ENCODE assay signal across 8 cellular contexts in the genomic region with DNA sequence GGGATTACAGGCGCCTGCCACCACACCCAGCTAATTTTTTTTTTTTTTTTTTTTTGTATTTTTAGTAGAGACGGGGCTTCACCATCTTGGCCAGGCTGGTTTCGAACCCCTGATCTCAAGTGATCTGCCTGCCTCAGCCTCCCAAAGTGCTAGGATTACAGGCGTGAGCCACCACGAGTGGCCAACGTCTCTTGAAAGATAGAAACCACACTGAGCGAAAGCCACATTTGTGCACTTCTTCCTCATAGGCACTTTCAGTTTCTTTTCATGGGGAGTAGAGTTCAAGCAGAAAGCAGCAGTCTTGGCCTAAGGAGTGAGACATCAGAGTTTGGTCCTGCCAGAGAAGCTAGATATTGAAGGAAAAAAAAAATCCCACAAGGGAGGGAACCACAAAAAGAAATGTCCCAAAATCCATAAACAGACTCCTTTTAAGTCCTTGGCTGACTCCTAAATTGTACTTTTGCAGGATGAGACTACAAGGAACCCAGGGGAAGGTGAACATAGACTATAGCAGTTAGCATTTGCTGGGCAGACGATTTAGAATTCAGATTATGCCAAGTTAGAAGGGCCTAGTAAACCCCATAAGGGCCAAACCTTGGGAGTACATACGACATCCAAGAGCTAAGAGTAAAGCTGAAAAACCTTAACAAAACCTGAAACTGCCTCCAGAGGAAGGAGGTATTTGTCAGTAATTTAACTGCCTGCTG. TPM values are rescaled to one million over a fixed set of nuclear protein-coding genes. Genes with fewer than 3 reads are reported as not detected.
A peak's percentile ranks its signal among the peaks of the same experiment; 100 is the strongest.
DNase-seq lines count a peak whose midpoint lies in the region; ATAC-seq and TF ChIP-seq lines count a peak whose summit lies in the region.

No MANE protein-coding gene starts in this region.

- H3K9me3 Mint-ChIP-seq in activated CD4-positive, alpha-beta T cell treated with anti-CD3 and anti-CD28 coated beads, Interleukin-2, amount 10 ng/mL, durations not matched to agents 24 days and 14 days, result peaks cover 7% of the 10 kb centered on the region

- no peak for TF ChIP-seq CTCF in gastroesophageal sphincter (IDR thresholded peaks at IDR 0.05)

- no peaks in the 10 kb centered on the region for H3K27me3 Mint-ChIP-seq in activated CD4-positive, alpha-beta T cell treated with anti-CD3 and anti-CD28 coated beads, Interleukin-2, amount 10 ng/mL, durations not matched to agents 24 days and 14 days

- H3K27ac ChIP-seq in gastroesophageal sphincter, result no peak overlapping the region

- peaks cover 15% of the 10 kb centered on the region for H3K4me1 Mint-ChIP-seq in activated CD4-positive, alpha-beta T cell treated with anti-CD3 and anti-CD28 coated beads, Interleukin-2, amount 10 ng/mL, durations not matched to agents 24 days and 14 days

- no peak overlapping the region for H3K4me3 ChIP-seq in gastroesophageal sphincter

- TF ChIP-seq POLR2A in gastroesophageal sphincter (IDR thresholded peaks at IDR 0.05), result no peak

- intact Hi-C loops in activated CD4-positive, alpha-beta T cell treated with anti-CD3 and anti-CD28 coated beads, Interleukin-2, amount 10 ng/mL, durations not matched to agents 24 days and 14 days (cut with micrococcal nuclease), result no loop called here

- H3K36me3 ChIP-seq in gastroesophageal sphincter, result peaks cover 0 to 1% of the 10 kb centered on the region in 2 donors

- H3K27ac Mint-ChIP-seq in activated CD4-positive, alpha-beta T cell treated with anti-CD3 and anti-CD28 coated beads, Interleukin-2, amount 10 ng/mL, durations not matched to agents 24 days and 14 days, result peak overlapping the region; percentile 75

- WGBS in gastroesophageal sphincter (ENCODE audit: low coverage in 1 of 2), 2 donors, result 72 to 92% methylated on average over 2 to 6 of the region's 9 CpGs

- no peaks in the 10 kb centered on the region for H3K27me3 ChIP-seq in gastroesophageal sphincter

- ATAC-seq in GM19043 (IDR thresholded peaks at IDR 0.05; ENCODE audit: low read depth, unreplicated experiment), result peak; percentile 98
- ATAC-seq in HG03095 (IDR thresholded peaks at IDR 0.05; ENCODE audit: unreplicated experiment), result peak; percentile 100
- ATAC-seq in gastroesophageal sphincter, result no peak

- peak overlapping the region; percentile 46 for H3K4me3 Mint-ChIP-seq in activated CD4-positive, alpha-beta T cell treated with anti-CD3 and anti-CD28 coated beads, Interleukin-2, amount 10 ng/mL, durations not matched to agents 24 days and 14 days

- H3K36me3 Mint-ChIP-seq in activated CD4-positive, alpha-beta T cell treated with anti-CD3 and anti-CD28 coated beads, Interleukin-2, amount 10 ng/mL, durations not matched to agents 24 days and 14 days (ENCODE audit: low read depth), result peaks cover 9% of the 10 kb centered on the region

- peaks cover 0 to 28% (median 0%) of the 10 kb centered on the region in 3 donors for H3K4me1 ChIP-seq in gastroesophageal sphincter

- TF ChIP-seq EP300 in gastroesophageal sphincter (IDR thresholded peaks at IDR 0.05), result no peak

- peak; percentile 86 for DNase-seq in activated CD4-positive, alpha-beta T cell treated with anti-CD3 and anti-CD28 coated beads, Interleukin-2, amount 10 ng/mL, durations not matched to agents 24 days and 14 days
- DNase-seq in medulla oblongata (ENCODE audit: extremely low spot score) (peak; percentile 74), HEK293T (ENCODE audit: extremely low spot score) (no peak), SK-N-DZ (ENCODE audit: low spot score) (no peak), COLO829 (ENCODE audit: low spot score) (no peak)

- H3K9me3 ChIP-seq in gastroesophageal sphincter, result no peaks in the 10 kb centered on the region

- POLR2A ChIA-PET in HEK293T (lab: Yijun Ruan, JAX), result no interaction called here

- CTCF ChIA-PET in HEK293T (lab: Yijun Ruan, JAX), result interaction anchor here (0.9 kb wide), 1 partner anchor 11 kb away, joined by 3 read pairs; no protein-coding TSS in a partner anchor

TF ChIP-seq in HEK293T, 16 proteins besides CTCF, POLR2A, EP300 and RAD21:
- TF ChIP-seq FOXK2 (IDR thresholded peaks at IDR 0.05), result no peak
- no peak for TF ChIP-seq LEF1 (IDR thresholded peaks at IDR 0.05; ENCODE audit: borderline replicate concordance)
- no peak for TF ChIP-seq SUZ12 (IDR thresholded peaks at IDR 0.05)
- TF ChIP-seq PKNOX1 (IDR thresholded peaks at IDR 0.05), result no peak

RNA-seq across cellular contexts. Expression of gene GLIPR2, which starts 43.9 kb away (rescaled TPM):
- total RNA-seq in activated CD4-positive, alpha-beta T cell treated with anti-CD3 and anti-CD28 coated beads, Interleukin-2, amount 10 ng/mL, durations not matched to agents 24 days and 14 days, result 25.5 and 25.7 TPM in 2 replicates
- 20.3 and 26.8 TPM in 2 replicates for polyA plus RNA-seq in SK-N-DZ (2014; cell fraction: cytosol; rRNA removed)
- polyA plus RNA-seq in SK-N-DZ (2014; cell fraction: nucleus; rRNA removed), result 8.6 and 12.2 TPM in 2 replicates
- 10 to 100 TPM; 52.8 to 76.8 (median 59.8) TPM for total RNA-seq in gastroesophageal sphincter

RNA-seq across cellular contexts. Expression of gene RECK, which starts 55.9 kb away (rescaled TPM):
- 3.9 and 4.3 TPM in 2 replicates for total RNA-seq in activated CD4-positive, alpha-beta T cell treated with anti-CD3 and anti-CD28 coated beads, Interleukin-2, amount 10 ng/mL, durations not matched to agents 24 days and 14 days
- polyA plus RNA-seq in SK-N-DZ (2014; cell fraction: cytosol; rRNA removed), result 6.0 and 7.4 TPM in 2 replicates
- polyA plus RNA-seq in SK-N-DZ (2014; cell fraction: nucleus; rRNA removed), result 6.5 and 8.5 TPM in 2 replicates
- 10 to 100 TPM; 12.6 to 29.5 (median 18.6) TPM for total RNA-seq in gastroesophageal sphincter

Comparison
In these comparisons a context has a peak if more than half of its experiments do, and no peak if none do; other contexts are left out.
1. DNase-seq: peak in activated CD4-positive, alpha-beta T cell treated with anti-CD3 and anti-CD28 coated beads, Interleukin-2, amount 10 ng/mL, durations not matched to agents 24 days and 14 days (single experiment) and medulla oblongata (single experiment); none in HEK293T (single experiment), SK-N-DZ (single experiment) and COLO829 (single experiment).